14 cellular contexts compared by ENCODE assay signal in genomic region chr20:36663026-36663425, GRCh38.
"Had no signal": no experiment of that assay in that cellular context is flagged by ENCODE, and none has a peak within 500 bp of the region (broad histone marks: within the 10 kb centered on the region; RNA-seq: fewer than 3 reads in every experiment).

No MANE protein-coding gene starts in this region.

- DNase-seq: activated CD4-positive, alpha-beta T cell treated with anti-CD3 and anti-CD28 coated beads for 1 hour; activated CD4-positive, alpha-beta T cell treated with anti-CD3 and anti-CD28 coated beads, Interleukin-2, amount 50 U/mL, for 4 hours; activated naive CD4-positive, alpha-beta T cell; activated T-cell treated with anti-CD3 and anti-CD28 coated beads for 4 hours; aorta; effector memory CD8-positive, alpha-beta T cell; head of caudate nucleus; mesendoderm; occipital lobe; stimulated activated CD4-positive, alpha-beta T cell treated with anti-CD3 and anti-CD28 coated beads, Interleukin-15, amount 100 ng/mL, for 24 hours; stimulated activated CD4-positive, alpha-beta T cell treated with anti-CD3 and anti-CD28 coated beads, Interleukin-4, amount 100 ng/mL, for 1 hour; stimulated activated naive CD4-positive, alpha-beta T cell; uterus had no signal

- ATAC-seq: effector memory CD8-positive, alpha-beta T cell; natural killer cell treated with Interleukin-12 subunit alpha and Interleukin-12 subunit beta and Interleukin-15 and Interleukin-18, amount 100 ng/mL, for 72 hours had no signal
